Comparison of ENCODE assay signal across 29 cellular contexts in genomic region chr10:88337134-88337533, GRCh38.
"Had no signal": no experiment of that assay in that cellular context is flagged by ENCODE, and none has a peak within 500 bp of the region (broad histone marks: within the 10 kb centered on the region; RNA-seq: fewer than 3 reads in every experiment).

No MANE protein-coding gene starts in this region.

- H3K27ac ChIP-seq: left ventricle myocardium inferior, pancreas, prostate gland, skin epidermis, tibial nerve, uterus had no signal

- H3K36me3 Mint-ChIP-seq: immature natural killer cell, mesothelial cell of epicardium, type B pancreatic cell had no signal

- H3K27ac Mint-ChIP-seq: immature natural killer cell; mesothelial cell of epicardium; nephron; stimulated activated naive CD8-positive, alpha-beta T cell treated with anti-CD3 and anti-CD28 coated beads, Interleukin-15, amount 100 ng/mL, for 72 hours; type B pancreatic cell had no signal

- H3K9me3 Mint-ChIP-seq: immature natural killer cell; mesothelial cell of epicardium; naive thymus-derived CD8-positive, alpha-beta T cell; nephron; neural crest cell; stimulated activated naive CD8-positive, alpha-beta T cell treated with anti-CD3 and anti-CD28 coated beads, Interleukin-15, amount 100 ng/mL, for 72 hours had no signal

- H3K4me1 ChIP-seq: left ventricle myocardium inferior, pancreas, prostate gland, tibial nerve, uterus had no signal

- H3K4me3 ChIP-seq: left ventricle myocardium inferior, lung, pancreas, prostate gland, skin epidermis, tibial nerve, uterus had no signal

- H3K4me1 Mint-ChIP-seq: mesothelial cell of epicardium, nephron, neural crest cell had no signal

- H3K27me3 Mint-ChIP-seq: naive thymus-derived CD8-positive, alpha-beta T cell; stimulated activated naive CD8-positive, alpha-beta T cell treated with anti-CD3 and anti-CD28 coated beads, Interleukin-15, amount 100 ng/mL, for 72 hours; type B pancreatic cell had no signal

- DNase-seq: hypothalamus; immature natural killer cell; kidney; left ventricle myocardium inferior; mesendoderm; naive thymus-derived CD8-positive, alpha-beta T cell; nucleus accumbens; pancreas; posterior cingulate gyrus; retina; right cardiac atrium; stimulated activated CD4-positive, alpha-beta T cell treated with anti-CD3 and anti-CD28 coated beads, Interleukin-12 subunit alpha, Interleukin-12 subunit beta, amount 100 ng/mL, for 4 hours; stimulated activated CD4-positive, alpha-beta T cell treated with anti-CD3 and anti-CD28 coated beads, Interleukin-15, amount 100 ng/mL, for 24 hours; stimulated activated CD4-positive, alpha-beta T cell treated with anti-CD3 and anti-CD28 coated beads, Interleukin-2, amount 100 ng/mL, for 24 hours; stimulated activated CD4-positive, alpha-beta T cell treated with anti-CD3 and anti-CD28 coated beads, Interleukin-4, amount 100 ng/mL, for 1 hour; stimulated activated naive CD4-positive, alpha-beta T cell treated with Interleukin-2 at 50 U/mL for 16 hours; stimulated activated naive CD8-positive, alpha-beta T cell treated with anti-CD3 and anti-CD28 coated beads, Interleukin-15, amount 100 ng/mL, for 72 hours; substantia nigra; uterus had no signal

- H3K36me3 ChIP-seq: left ventricle myocardium inferior, pancreas, prostate gland, tibial nerve, uterus had no signal

- H3K27me3 ChIP-seq: pancreas, tibial nerve, uterus had no signal

- ATAC-seq: naive thymus-derived CD8-positive, alpha-beta T cell; pancreas; right cardiac atrium; sciatic nerve; stimulated activated naive CD8-positive, alpha-beta T cell treated with anti-CD3 and anti-CD28 coated beads, Interleukin-15, amount 100 ng/mL, for 72 hours had no signal

- H3K9me3 ChIP-seq: left ventricle myocardium inferior, pancreas, prostate gland, tibial nerve, uterus had no signal

- FAIRE-seq: islet of Langerhans, kidney, pancreas had no signal

- H3K4me3 Mint-ChIP-seq: immature natural killer cell; mesothelial cell of epicardium; naive thymus-derived CD8-positive, alpha-beta T cell; nephron; neural crest cell; stimulated activated naive CD8-positive, alpha-beta T cell treated with anti-CD3 and anti-CD28 coated beads, Interleukin-15, amount 100 ng/mL, for 72 hours; type B pancreatic cell had no signal
